ENCODE assay signal across 23 cellular contexts in genomic region chr13:102260256-102260655, GRCh38.
"Had no signal": no experiment of that assay in that cellular context is flagged by ENCODE, and none has a peak within 500 bp of the region (broad histone marks: within the 10 kb centered on the region; RNA-seq: fewer than 3 reads in every experiment).

No MANE protein-coding gene starts in this region.

- H3K27ac ChIP-seq: breast epithelium, heart left ventricle, left lung, lower lobe of right lung, parathyroid adenoma, suprapubic skin, tibial artery had no signal

- H3K9me3 ChIP-seq: breast epithelium, left lung, lower lobe of right lung, suprapubic skin, tibial artery had no signal

- H3K4me3 ChIP-seq: breast epithelium, heart left ventricle, left lung, lower lobe of right lung, suprapubic skin, tibial artery had no signal

- ATAC-seq: activated naive CD4-positive, alpha-beta T cell treated with anti-CD3 and anti-CD28 coated beads, Interleukin-2, amount 50 U/mL, for 72 hours; activated T-cell treated with anti-CD3 and anti-CD28 coated beads, Interleukin-2, amount 50 U/mL, for 72 hours; heart left ventricle; left lung; lower lobe of right lung; naive thymus-derived CD8-positive, alpha-beta T cell; right cardiac atrium; stimulated activated naive B cell treated with anti-CD40 and anti-IgM and Interleukin-4, amounts not matched to agents 10 μg/mL and 1 μg/mL and 100 μg/mL, for 72 hours had no signal

- H3K27me3 ChIP-seq: breast epithelium, heart left ventricle, left lung, suprapubic skin, tibial artery had no signal

- DNase-seq: activated CD4-positive, alpha-beta T cell treated with anti-CD3 and anti-CD28 coated beads for 4 hours; activated CD4-positive, alpha-beta T cell treated with anti-CD3 and anti-CD28 coated beads, Interleukin-2, amount 50 U/mL, for 4 hours; activated naive CD4-positive, alpha-beta T cell; activated T-cell treated with anti-CD3 and anti-CD28 coated beads for 4 hours; activated T-cell treated with anti-CD3 and anti-CD28 coated beads, Interleukin-2, amount 50 U/mL, for 72 hours; central memory CD4-positive, alpha-beta T cell; foreskin fibroblast; heart left ventricle; hypothalamus; left lung; lower lobe of right lung; mesenchymal stem cell; naive thymus-derived CD8-positive, alpha-beta T cell; nucleus accumbens; right cardiac atrium; stimulated activated CD4-positive, alpha-beta T cell treated with anti-CD3 and anti-CD28 coated beads, Interleukin-15, amount 100 ng/mL, for 24 hours; stimulated activated CD4-positive, alpha-beta T cell treated with anti-CD3 and anti-CD28 coated beads, Interleukin-2, amount 100 ng/mL, for 24 hours; stimulated activated naive B cell treated with anti-CD40 and anti-IgM and Interleukin-4, amounts not matched to agents 10 μg/mL and 1 μg/mL and 100 μg/mL, for 72 hours; tibial artery had no signal

- H3K4me1 ChIP-seq: breast epithelium, heart left ventricle, left lung, lower lobe of right lung, parathyroid adenoma, suprapubic skin, tibial artery had no signal

- H3K9ac ChIP-seq: parathyroid adenoma had no signal

- H3K36me3 ChIP-seq: breast epithelium, heart left ventricle, left lung, lower lobe of right lung, suprapubic skin, tibial artery had no signal
